ENCODE assay signal across 8 cellular contexts in genomic region chr14:59055439-59056045, GRCh38.
DNase-seq lines count a peak whose midpoint lies in the region; ATAC-seq and TF ChIP-seq lines count a peak whose summit lies in the region.

No MANE protein-coding gene starts in this region.

- peak; percentile 1 for DNase-seq in activated T-cell treated with anti-CD3 and anti-CD28 coated beads for 48 hours (ENCODE audit: low read depth)
- no peak for DNase-seq in activated T-cell treated with anti-CD3 and anti-CD28 coated beads, Interleukin-2, amount 50 U/mL, for 24 hours
- peak; percentile 34 for DNase-seq in H7
- peak; percentile 43 for DNase-seq in NB4 (ENCODE audit: low read depth)
- DNase-seq in T-cell: peak in 13 of 34 experiments; percentile 4 to 24 (median 14)
- DNase-seq in nephron progenitor cell: peak; percentile 41

- no peak overlapping the region for H3K4me3 ChIP-seq in H7 (ENCODE audit: insufficient read depth, low read depth, low read length)
- H3K4me3 ChIP-seq in NB4 (ENCODE audit: low read depth, low read length): no peak overlapping the region

- H3K4me1 Mint-ChIP-seq in activated T-cell treated with anti-CD3 and anti-CD28 coated beads, Interleukin-2, amount 50 U/mL, for 24 hours (ENCODE audit: low read depth): no peaks in the 10 kb centered on the region
- H3K4me1 Mint-ChIP-seq in T-cell: no peaks in the 10 kb centered on the region
- H3K4me1 Mint-ChIP-seq in nephron progenitor cell: peaks cover 8% of the 10 kb centered on the region

- H3K27ac Mint-ChIP-seq in activated T-cell treated with anti-CD3 and anti-CD28 coated beads, Interleukin-2, amount 50 U/mL, for 24 hours: no peak overlapping the region
- no peak overlapping the region for H3K27ac Mint-ChIP-seq in T-cell
- H3K27ac Mint-ChIP-seq in nephron progenitor cell: no peak overlapping the region

- no peaks in the 10 kb centered on the region for H3K36me3 Mint-ChIP-seq in activated T-cell treated with anti-CD3 and anti-CD28 coated beads, Interleukin-2, amount 50 U/mL, for 24 hours (ENCODE audit: low read depth)
- no peaks in the 10 kb centered on the region for H3K36me3 Mint-ChIP-seq in T-cell
- H3K36me3 Mint-ChIP-seq in nephron progenitor cell (ENCODE audit: low read depth): peaks cover 10% of the 10 kb centered on the region

- no peak overlapping the region for H3K4me3 Mint-ChIP-seq in activated T-cell treated with anti-CD3 and anti-CD28 coated beads, Interleukin-2, amount 50 U/mL, for 24 hours
- H3K4me3 Mint-ChIP-seq in T-cell (no peak overlapping the region), nephron progenitor cell (no peak overlapping the region)

- H3K27me3 Mint-ChIP-seq in activated T-cell treated with anti-CD3 and anti-CD28 coated beads, Interleukin-2, amount 50 U/mL, for 24 hours: peaks cover 11% of the 10 kb centered on the region
- peaks cover 5 to 17% of the 10 kb centered on the region in 2 donors for H3K27me3 Mint-ChIP-seq in T-cell
- no peaks in the 10 kb centered on the region for H3K27me3 Mint-ChIP-seq in nephron progenitor cell (ENCODE audit: low read depth, poor library complexity)

- TF ChIP-seq POLR2A in NB4 (IDR thresholded peaks at IDR 0.05; ENCODE audit: extremely low read depth, insufficient read length): no peak

- H3K9me3 Mint-ChIP-seq in activated T-cell treated with anti-CD3 and anti-CD28 coated beads, Interleukin-2, amount 50 U/mL, for 24 hours: peaks cover 3% of the 10 kb centered on the region
- H3K9me3 Mint-ChIP-seq in T-cell (peaks cover 0 to 3% (median 0%) of the 10 kb centered on the region in 3 donors), nephron progenitor cell (peaks cover 32% of the 10 kb centered on the region)

- CTCF ChIA-PET in T-cell (lab: Charles Lee): interaction anchor here (0.7 to 1.9 kb wide), 5 partner anchors 10 to 1300 kb away, joined by 3 to 15 read pairs (median 3); no protein-coding TSS in a partner anchor

- peak in 3 of 4 experiments; percentile 40 to 64 (median 45) for ATAC-seq in T-cell (replicated peaks in 1 of 4)
- peak; percentile 57 for ATAC-seq in esophagus mucosa
- ATAC-seq in HG03039 (IDR thresholded peaks at IDR 0.05; ENCODE audit: unreplicated experiment): no peak

- no peaks in the 10 kb centered on the region for H3K36me3 ChIP-seq in H7 (replicated peaks; ENCODE audit: control insufficient read depth, insufficient read depth, low read length)

- TF ChIP-seq CTCF in NB4 (IDR thresholded peaks at IDR 0.05; ENCODE audit: low read depth, low read length) (peak; percentile 50), nephron progenitor cell (IDR thresholded peaks at IDR 0.05) (peak; percentile 83)

- H3K27me3 ChIP-seq in H7 (ENCODE audit: control insufficient read depth, insufficient read depth, low read length): no peaks in the 10 kb centered on the region

- POLR2A ChIA-PET in T-cell (lab: Charles Lee): interaction anchor here in 1 of 2 donors (0.5 kb wide), 1 partner anchor 1111 kb away, joined by 9 read pairs; no protein-coding TSS in a partner anchor
